ENCODE assay signal across 8 cellular contexts in genomic region chr16:87387942-87388817, GRCh38. TPM values are rescaled to one million over a fixed set of nuclear protein-coding genes. Genes with fewer than 3 reads are reported as not detected.
A peak's percentile ranks its signal among the peaks of the same experiment; 100 is the strongest.
DNase-seq lines count a peak whose midpoint lies in the region; ATAC-seq lines count a peak whose summit lies in the region.

No MANE protein-coding gene starts in this region.

- peaks cover 1% of the 10 kb centered on the region for H3K27me3 Mint-ChIP-seq in activated naive CD4-positive, alpha-beta T cell treated with anti-CD3 and anti-CD28 coated beads, Interleukin-2, amount 50 U/mL, for 24 hours

- no peaks in the 10 kb centered on the region for H3K9me3 Mint-ChIP-seq in activated naive CD4-positive, alpha-beta T cell treated with anti-CD3 and anti-CD28 coated beads, Interleukin-2, amount 50 U/mL, for 24 hours

- peaks cover 42% of the 10 kb centered on the region for H3K4me1 Mint-ChIP-seq in activated naive CD4-positive, alpha-beta T cell treated with anti-CD3 and anti-CD28 coated beads, Interleukin-2, amount 50 U/mL, for 24 hours

- peak overlapping the region; percentile 75 for H3K4me3 Mint-ChIP-seq in activated naive CD4-positive, alpha-beta T cell treated with anti-CD3 and anti-CD28 coated beads, Interleukin-2, amount 50 U/mL, for 24 hours

- no peaks in the 10 kb centered on the region for H3K36me3 Mint-ChIP-seq in activated naive CD4-positive, alpha-beta T cell treated with anti-CD3 and anti-CD28 coated beads, Interleukin-2, amount 50 U/mL, for 24 hours

- peak; percentile 49 for ATAC-seq in HG02610 (IDR thresholded peaks at IDR 0.05; ENCODE audit: unreplicated experiment)

- DNase-seq in GM04504 (ENCODE audit: low read depth) (peak; percentile 99), NCI-H1048 (lab: John Stamatoyannopoulos, UW) (peak; percentile 83), SK-N-DZ (ENCODE audit: low spot score) (peak; percentile 99), globus pallidus (ENCODE audit: low spot score) (peak; percentile 99), non-pigmented ciliary epithelial cell (ENCODE audit: low read depth) (peak; percentile 97), superior temporal gyrus (ENCODE audit: extremely low spot score) (peak; percentile 99)

- peak overlapping the region; percentile 93 for H3K27ac Mint-ChIP-seq in activated naive CD4-positive, alpha-beta T cell treated with anti-CD3 and anti-CD28 coated beads, Interleukin-2, amount 50 U/mL, for 24 hours

RNA-seq across cellular contexts. Expression of gene MAP1LC3B, which starts 4.0 kb away (rescaled TPM):
- 20.0 and 20.9 TPM in 2 replicates for polyA plus RNA-seq in SK-N-DZ (2014; cell fraction: cytosol; rRNA removed)
- 12.2 and 28.2 TPM in 2 replicates for polyA plus RNA-seq in SK-N-DZ (2014; cell fraction: nucleus; rRNA removed)

RNA-seq across cellular contexts. Expression of gene FBXO31, which starts 4.6 kb away (rescaled TPM):
- 16.3 and 28.1 TPM in 2 replicates for polyA plus RNA-seq in SK-N-DZ (2014; cell fraction: cytosol; rRNA removed)
- 25.0 and 32.5 TPM in 2 replicates for polyA plus RNA-seq in SK-N-DZ (2014; cell fraction: nucleus; rRNA removed)

Comparison
In these comparisons a context has a peak if more than half of its experiments do, and no peak if none do; other contexts are left out.
1. Peak in every context shown above with its lines: DNase-seq and ATAC-seq.